ENCODE assay signal across 9 cellular contexts in the genomic region with DNA sequence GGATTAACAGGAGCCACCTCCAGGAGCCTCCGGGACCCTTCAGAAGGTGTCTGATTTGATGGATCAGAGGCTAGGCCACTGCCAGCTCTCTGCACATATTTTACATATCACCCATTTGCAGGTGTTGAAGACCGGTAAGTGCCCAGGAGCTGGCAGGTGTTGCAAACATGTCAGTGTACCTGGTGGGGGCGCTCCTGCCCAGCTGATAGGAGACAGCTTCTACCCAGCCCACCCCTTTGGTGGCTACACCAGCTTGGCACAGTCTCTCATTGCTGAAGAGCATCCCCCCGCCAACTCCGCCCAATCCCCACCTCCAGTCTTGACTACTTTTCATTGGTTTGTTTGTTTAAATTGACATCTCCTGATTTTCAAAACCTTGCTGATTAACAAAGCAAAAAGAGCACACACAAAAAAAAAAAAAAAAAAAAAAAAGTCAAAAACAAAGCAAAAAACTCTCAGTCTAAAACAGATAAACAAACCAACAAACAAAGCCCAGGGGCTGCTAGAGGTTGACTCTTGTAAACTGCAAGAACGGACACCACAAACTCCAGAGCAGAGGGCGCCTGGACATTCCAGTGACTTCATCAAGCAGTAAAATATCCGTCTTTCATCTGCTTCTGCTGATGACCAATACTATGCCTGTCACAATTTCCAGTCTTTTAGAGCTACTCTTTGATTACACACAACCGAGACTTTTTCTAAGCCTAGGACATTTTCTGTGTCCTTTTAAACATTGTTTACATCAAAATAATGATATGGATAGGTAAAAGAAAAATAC.
DNase-seq lines count a peak whose midpoint lies in the region; ATAC-seq, FAIRE-seq and TF ChIP-seq lines count a peak whose summit lies in the region.
"Had no signal": no experiment of that assay in that cellular context is flagged by ENCODE, and none has a peak within 500 bp of the region (broad histone marks: within the 10 kb centered on the region; RNA-seq: fewer than 3 reads in every experiment).

No MANE protein-coding gene starts in this region.

- no peak overlapping the region for H3K27ac Mint-ChIP-seq in activated naive CD8-positive, alpha-beta T cell treated with anti-CD3 and anti-CD28 coated beads, Interleukin-2, amount 50 U/mL, for 24 hours

- no peak for TF ChIP-seq CTCF in pancreas (IDR thresholded peaks at IDR 0.05)

- intact Hi-C loops in pancreas (cut with DNase I): no loop called here

- H3K27me3 Mint-ChIP-seq in activated naive CD8-positive, alpha-beta T cell treated with anti-CD3 and anti-CD28 coated beads, Interleukin-2, amount 50 U/mL, for 24 hours: no peaks in the 10 kb centered on the region

- H3K4me1 Mint-ChIP-seq in activated naive CD8-positive, alpha-beta T cell treated with anti-CD3 and anti-CD28 coated beads, Interleukin-2, amount 50 U/mL, for 24 hours: no peaks in the 10 kb centered on the region

- no peaks in the 10 kb centered on the region for H3K36me3 ChIP-seq in pancreas

- no peaks in the 10 kb centered on the region for H3K9me3 ChIP-seq in pancreas

- peaks cover 14% of the 10 kb centered on the region for H3K9me3 Mint-ChIP-seq in activated naive CD8-positive, alpha-beta T cell treated with anti-CD3 and anti-CD28 coated beads, Interleukin-2, amount 50 U/mL, for 24 hours

- H3K4me1 ChIP-seq in pancreas: no peaks in the 10 kb centered on the region

- no peak overlapping the region for H3K4me3 ChIP-seq in pancreas

- 46 to 53% methylated on average over 9 of the region's 9 CpGs for WGBS in pancreas, 2 donors

- no peak for FAIRE-seq in pancreas (lab: Jason Lieb, UNC)

- ATAC-seq in pancreas: peak in 3 of 4 donors; percentile 17 to 51 (median 35)
- no peak for ATAC-seq in activated naive CD8-positive, alpha-beta T cell treated with anti-CD3 and anti-CD28 coated beads, Interleukin-2, amount 50 U/mL, for 24 hours
- ATAC-seq in HG02798 (IDR thresholded peaks at IDR 0.05; ENCODE audit: poor library complexity, unreplicated experiment): no peak
- ATAC-seq in GM18861 (IDR thresholded peaks at IDR 0.05; ENCODE audit: unreplicated experiment): no peak

- H3K4me3 Mint-ChIP-seq in activated naive CD8-positive, alpha-beta T cell treated with anti-CD3 and anti-CD28 coated beads, Interleukin-2, amount 50 U/mL, for 24 hours: no peak overlapping the region

- H3K36me3 Mint-ChIP-seq in activated naive CD8-positive, alpha-beta T cell treated with anti-CD3 and anti-CD28 coated beads, Interleukin-2, amount 50 U/mL, for 24 hours (ENCODE audit: low read depth): no peaks in the 10 kb centered on the region

- H3K27me3 ChIP-seq in pancreas: peaks cover 0 to 4% (median 0%) of the 10 kb centered on the region in 4 donors

- peak; percentile 10 for DNase-seq in NCI-H345 (lab: John Stamatoyannopoulos, UW)
- no peak for DNase-seq in NCI-H345 treated with DMSO at 0.1 percent for 48 hours (lab: John Stamatoyannopoulos, UW; ENCODE audit: unreplicated experiment)
- DNase-seq in NAMALWA (ENCODE audit: low spot score): peak; percentile 85
- DNase-seq in pancreas: peak in 5 of 6 donors; percentile 9 to 57 (median 21)
- DNase-seq in activated naive CD8-positive, alpha-beta T cell treated with anti-CD3 and anti-CD28 coated beads, Interleukin-2, amount 50 U/mL, for 24 hours: no peak
- DNase-seq: IMR-90 had no signal

- H3K27ac ChIP-seq in cingulate gyrus (ENCODE audit: low read depth, low read length) (peak overlapping the region; percentile 41), pancreas (no peak overlapping the region)

Comparison
In these comparisons a context has a peak if more than half of its experiments do, and no peak if none do; other contexts are left out.
1. DNase-seq: peak in NCI-H345 (single experiment), NAMALWA (single experiment) and pancreas (5 of 6); none in NCI-H345 treated with DMSO at 0.1 percent for 48 hours (single experiment) and activated naive CD8-positive, alpha-beta T cell treated with anti-CD3 and anti-CD28 coated beads, Interleukin-2, amount 50 U/mL, for 24 hours (single experiment).
2. ATAC-seq: peak in pancreas (3 of 4); none in activated naive CD8-positive, alpha-beta T cell treated with anti-CD3 and anti-CD28 coated beads, Interleukin-2, amount 50 U/mL, for 24 hours (single experiment), HG02798 (single experiment) and GM18861 (single experiment).